In the genomic region with DNA sequence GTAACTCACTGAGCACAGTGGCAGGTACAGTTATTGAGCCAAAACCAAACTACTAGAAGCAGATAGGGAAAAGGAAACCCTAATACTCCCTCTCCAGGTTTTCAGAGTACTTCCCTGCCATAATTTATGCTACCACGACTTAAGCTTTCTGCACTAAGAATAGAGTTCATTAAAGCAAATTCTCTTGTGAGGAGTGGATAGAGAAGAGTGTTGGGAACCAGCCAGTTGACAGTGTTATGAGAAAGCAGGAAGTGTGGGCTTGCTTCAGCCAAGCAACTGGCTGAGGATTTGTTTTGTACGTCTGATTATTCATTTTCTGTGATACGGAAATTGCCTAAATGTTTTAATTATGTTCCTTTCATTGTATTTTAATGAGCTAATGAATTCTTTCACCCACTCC, we compare ENCODE assay signal across 27 cellular contexts.
DNase-seq lines count a peak whose midpoint lies in the region; ATAC-seq and TF ChIP-seq lines count a peak whose summit lies in the region.
"Had no signal": no experiment of that assay in that cellular context is flagged by ENCODE, and none has a peak within 500 bp of the region (broad histone marks: within the 10 kb centered on the region; RNA-seq: fewer than 3 reads in every experiment).

No MANE protein-coding gene starts in this region.

- TF ChIP-seq POLR2A in breast epithelium (IDR thresholded peaks at IDR 0.05) = no peak

- no peak overlapping the region for H3K4me3 ChIP-seq in breast epithelium
- H3K4me3 ChIP-seq in astrocyte of the spinal cord (ENCODE audit: low read depth, low read length) = no peak overlapping the region
- no peak overlapping the region for H3K4me3 ChIP-seq in foreskin fibroblast (ENCODE audit: low read depth in 1 of 2, low read length in 2 of 2)
- H3K4me3 ChIP-seq: BLaER1, hepatocyte, left ventricle myocardium inferior, ovary, thoracic aorta, vagina had no signal

- no peaks in the 10 kb centered on the region for H3K36me3 Mint-ChIP-seq in MCF 10A (ENCODE audit: insufficient read depth, unreplicated experiment)
- H3K36me3 Mint-ChIP-seq in CD4-positive, alpha-beta T cell (ENCODE audit: low read depth) = no peaks in the 10 kb centered on the region
- H3K36me3 Mint-ChIP-seq: activated naive CD8-positive, alpha-beta T cell treated with anti-CD3 and anti-CD28 coated beads, Interleukin-2, amount 10 ng/mL, durations not matched to agents 7 days and 5 days had no signal

- H3K36me3 ChIP-seq in breast epithelium = no peaks in the 10 kb centered on the region
- H3K36me3 ChIP-seq: left ventricle myocardium inferior, ovary, thoracic aorta, vagina had no signal

- H3K4me1 ChIP-seq in breast epithelium = no peaks in the 10 kb centered on the region
- H3K4me1 ChIP-seq: BLaER1, Caco-2, left ventricle myocardium inferior, vagina had no signal

- DNase-seq in MCF 10A (ENCODE audit: unreplicated experiment) (peak; percentile 4), breast epithelium (ENCODE audit: low spot score in 2 of 2) (no peak), astrocyte of the spinal cord (ENCODE audit: low read depth, low spot score) (peak; percentile 59), foreskin fibroblast (peak; percentile 3 to 50), superior temporal gyrus (ENCODE audit: extremely low spot score) (peak; percentile 19), NCI-H2081 (lab: John Stamatoyannopoulos, UW) (no peak)
- DNase-seq in CD4-positive, alpha-beta T cell = no peak
- DNase-seq: activated CD4-positive, CD25-positive, alpha-beta regulatory T cell treated with anti-CD3 and anti-CD28 coated beads, Interleukin-2, amount 50 U/mL, for 72 hours; activated effector memory CD4-positive, alpha-beta T cell treated with anti-CD3 and anti-CD28 coated beads, Interleukin-2, amount 50 U/mL, for 16 hours; activated naive CD8-positive, alpha-beta T cell treated with anti-CD3 and anti-CD28 coated beads, Interleukin-2, amount 10 ng/mL, durations not matched to agents 7 days and 5 days; Caco-2; DMS79 treated with DMSO at 0.1 percent for 48 hours; left ventricle myocardium inferior; NCI-H1092; ovary; right cardiac atrium; SHP77 treated with DMSO at 0.1 percent for 48 hours; stimulated activated CD4-positive, alpha-beta T cell treated with anti-CD3 and anti-CD28 coated beads, Interleukin-4, amount 100 ng/mL, for 4 hours; stimulated activated naive CD4-positive, alpha-beta T cell had no signal

- H3K27ac Mint-ChIP-seq in MCF 10A (ENCODE audit: low read depth, unreplicated experiment) = no peak overlapping the region
- H3K27ac Mint-ChIP-seq in CD4-positive, alpha-beta T cell = no peak overlapping the region
- H3K27ac Mint-ChIP-seq: activated naive CD8-positive, alpha-beta T cell treated with anti-CD3 and anti-CD28 coated beads, Interleukin-2, amount 10 ng/mL, durations not matched to agents 7 days and 5 days; dendritic cell treated with granulocyte-macrophage colony-stimulating factor and Interleukin-4, amounts not matched to agents 40 ng/mL and 50 ng/mL, for 4 days had no signal

- H3K4me3 Mint-ChIP-seq in MCF 10A (ENCODE audit: unreplicated experiment) = no peak overlapping the region
- H3K4me3 Mint-ChIP-seq in CD4-positive, alpha-beta T cell = no peak overlapping the region
- H3K4me3 Mint-ChIP-seq: activated naive CD8-positive, alpha-beta T cell treated with anti-CD3 and anti-CD28 coated beads, Interleukin-2, amount 10 ng/mL, durations not matched to agents 7 days and 5 days; dendritic cell treated with granulocyte-macrophage colony-stimulating factor and Interleukin-4, amounts not matched to agents 40 ng/mL and 50 ng/mL, for 4 days; nephron had no signal

- H3K27me3 Mint-ChIP-seq in MCF 10A (ENCODE audit: insufficient read depth, unreplicated experiment) = no peaks in the 10 kb centered on the region
- H3K27me3 Mint-ChIP-seq in CD4-positive, alpha-beta T cell = no peaks in the 10 kb centered on the region
- H3K27me3 Mint-ChIP-seq: dendritic cell treated with granulocyte-macrophage colony-stimulating factor and Interleukin-4, amounts not matched to agents 40 ng/mL and 50 ng/mL, for 4 days had no signal

- no peaks in the 10 kb centered on the region for H3K9me3 ChIP-seq in breast epithelium
- H3K9me3 ChIP-seq in CD4-positive, alpha-beta T cell (ENCODE audit: control insufficient read depth, low read length) = no peaks in the 10 kb centered on the region
- H3K9me3 ChIP-seq: Caco-2, left ventricle myocardium inferior, ovary, thoracic aorta, vagina had no signal

- H3K4me1 Mint-ChIP-seq in MCF 10A (ENCODE audit: insufficient read depth, unreplicated experiment) = no peaks in the 10 kb centered on the region
- no peaks in the 10 kb centered on the region for H3K4me1 Mint-ChIP-seq in CD4-positive, alpha-beta T cell (ENCODE audit: low read depth)
- H3K4me1 Mint-ChIP-seq: activated naive CD8-positive, alpha-beta T cell treated with anti-CD3 and anti-CD28 coated beads, Interleukin-2, amount 10 ng/mL, durations not matched to agents 7 days and 5 days had no signal

- intact Hi-C loops in MCF 10A (cut with micrococcal nuclease) = no loop called here
- intact Hi-C loops in breast epithelium (cut with DNase I; ENCODE audit: low total_unique reads) = no loop called here
- intact Hi-C loops in CD4-positive, alpha-beta T cell (cut with DNase I, micrococcal nuclease) = no loop called here

- H3K9me3 Mint-ChIP-seq in MCF 10A (ENCODE audit: unreplicated experiment) = peaks cover 10% of the 10 kb centered on the region
- no peaks in the 10 kb centered on the region for H3K9me3 Mint-ChIP-seq in CD4-positive, alpha-beta T cell
- H3K9me3 Mint-ChIP-seq: activated naive CD8-positive, alpha-beta T cell treated with anti-CD3 and anti-CD28 coated beads, Interleukin-2, amount 10 ng/mL, durations not matched to agents 7 days and 5 days; dendritic cell treated with granulocyte-macrophage colony-stimulating factor and Interleukin-4, amounts not matched to agents 40 ng/mL and 50 ng/mL, for 4 days; nephron had no signal

- POLR2A ChIA-PET in MCF 10A (lab: Yijun Ruan, JAX) = interaction anchor here (1.4 kb wide), 1 partner anchor 166 kb away, joined by 3 read pairs; no protein-coding TSS in a partner anchor
- POLR2A ChIA-PET in CD4-positive, alpha-beta T cell (lab: Charles Lee) = no interaction called here

- in situ Hi-C loops in astrocyte of the spinal cord (cut with HindIII; ENCODE audit: low sequenced_read_pairs) = no loop called here

- no peak for ATAC-seq in CD4-positive, alpha-beta T cell (ENCODE audit: poor library complexity)
- no peak for ATAC-seq in HG03432 (IDR thresholded peaks at IDR 0.05; ENCODE audit: unreplicated experiment)

- TF ChIP-seq CTCF in MCF 10A (IDR thresholded peaks at IDR 0.05; ENCODE audit: unreplicated experiment) (no peak), breast epithelium (IDR thresholded peaks at IDR 0.05) (no peak), astrocyte of the spinal cord (IDR thresholded peaks at IDR 0.05; ENCODE audit: low read depth, low read length) (no peak), foreskin fibroblast (IDR thresholded peaks at IDR 0.05; ENCODE audit: low read depth, low read length) (no peak)
- TF ChIP-seq CTCF in CD4-positive, alpha-beta T cell (IDR thresholded peaks at IDR 0.05) = no peak

- CTCF ChIA-PET in MCF 10A (lab: Yijun Ruan, JAX) = interaction anchor here (0.7 kb wide), 2 partner anchors 129 to 186 kb away, joined by 4 read pairs; no protein-coding TSS in a partner anchor
- CTCF ChIA-PET in CD4-positive, alpha-beta T cell (lab: Charles Lee) = no interaction called here

- BruUV-seq in MCF 10A (replicated peaks; lab: Mats Ljungman, UMichigan) = no TSS peak

- no peak overlapping the region for H3K27ac ChIP-seq in breast epithelium
- no peak overlapping the region for H3K27ac ChIP-seq in CD4-positive, alpha-beta T cell (ENCODE audit: low read depth, low read length)
- H3K27ac ChIP-seq: BLaER1, hepatocyte, KMS-11, left ventricle myocardium inferior, ovary, thoracic aorta, vagina had no signal

- no peaks in the 10 kb centered on the region for H3K27me3 ChIP-seq in breast epithelium
- H3K27me3 ChIP-seq in CD4-positive, alpha-beta T cell (ENCODE audit: control insufficient read depth, insufficient read depth, low read length) = no peaks in the 10 kb centered on the region
- H3K27me3 ChIP-seq: BLaER1, hepatocyte, ovary, vagina had no signal

Comparison
In these comparisons a context has a peak if more than half of its experiments do, and no peak if none do; other contexts are left out.
1. DNase-seq: peak in MCF 10A (single experiment), astrocyte of the spinal cord (single experiment), foreskin fibroblast (2 of 2) and superior temporal gyrus (single experiment); none in breast epithelium (0 of 2), CD4-positive, alpha-beta T cell (0 of 10) and NCI-H2081 (0 of 2).